In the genomic region with DNA sequence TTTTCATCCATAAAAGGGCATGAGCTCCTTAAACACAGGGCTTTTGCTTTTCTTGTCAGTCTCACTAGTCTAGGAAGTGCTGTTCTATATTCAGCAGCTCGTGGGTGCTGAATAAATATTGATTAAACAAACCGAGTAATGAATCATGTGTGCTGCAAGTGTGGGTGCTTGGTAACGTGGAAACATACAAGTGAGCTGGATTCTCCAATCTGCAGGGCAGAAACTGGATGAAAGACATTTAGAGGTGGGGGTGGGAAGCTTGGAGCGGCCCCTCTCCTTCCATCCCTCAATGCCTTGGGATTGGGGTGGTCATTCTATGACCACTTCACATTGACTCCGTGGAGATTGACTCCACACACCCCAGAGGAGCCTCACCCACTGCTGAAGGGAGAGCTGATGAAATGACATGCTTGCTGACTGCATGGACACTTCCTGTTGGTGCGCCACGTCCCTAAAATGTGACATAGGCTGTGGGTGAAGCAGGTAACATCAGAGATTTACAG, we compare ENCODE assay signal across 9 cellular contexts.
A peak's percentile ranks its signal among the peaks of the same experiment; 100 is the strongest.
DNase-seq lines count a peak whose midpoint lies in the region; ATAC-seq, FAIRE-seq and TF ChIP-seq lines count a peak whose summit lies in the region.
"Had no signal": no experiment of that assay in that cellular context is flagged by ENCODE, and none has a peak within 500 bp of the region (broad histone marks: within the 10 kb centered on the region; RNA-seq: fewer than 3 reads in every experiment).

No MANE protein-coding gene starts in this region.

- no peak for DNase-seq in GM18507 (ENCODE audit: extremely low spot score, insufficient read length, low read depth)
- peak; percentile 52 to 65 for DNase-seq in activated CD4-positive, alpha-beta T cell treated with anti-CD3 and anti-CD28 coated beads for 4 hours
- DNase-seq in effector CD8-positive, alpha-beta T cell (lab: John Stamatoyannopoulos, UW), result peak; percentile 34
- DNase-seq in stimulated activated CD4-positive, alpha-beta T cell treated with anti-CD3 and anti-CD28 coated beads, TNF-alpha, amount 100 ng/mL, for 4 hours (ENCODE audit: low read depth in 3 of 3), result peak; percentile 22 to 42 (median 24)
- no peak for DNase-seq in hepatocyte (ENCODE audit: low spot score)
- DNase-seq in foreskin melanocyte, result no peak

- H3K4me3 ChIP-seq in hepatocyte, result no peak overlapping the region

- ATAC-seq in GM18873 (IDR thresholded peaks at IDR 0.05; ENCODE audit: low FRiP score, unreplicated experiment), result no peak
- ATAC-seq in GM19467 (IDR thresholded peaks at IDR 0.05; ENCODE audit: unreplicated experiment), result no peak

- no peak for TF ChIP-seq CTCF in hepatocyte (IDR thresholded peaks at IDR 0.05; ENCODE audit: poor library complexity)

- no peaks in the 10 kb centered on the region for H3K27me3 ChIP-seq in hepatocyte

- H3K4me1 ChIP-seq in hepatocyte (ENCODE audit: insufficient read depth), result no peaks in the 10 kb centered on the region
- H3K4me1 ChIP-seq: parathyroid adenoma had no signal

- H3K4me2 ChIP-seq in hepatocyte, result no peak overlapping the region

- no peaks in the 10 kb centered on the region for H3K9me2 ChIP-seq in hepatocyte (replicated peaks; ENCODE audit: insufficient read depth)

- H3K79me2 ChIP-seq in hepatocyte, result no peaks in the 10 kb centered on the region
- H3K79me2 ChIP-seq: parathyroid adenoma had no signal

- no peaks in the 10 kb centered on the region for H4K20me1 ChIP-seq in hepatocyte (ENCODE audit: insufficient read depth, poor library complexity, severe bottlenecking)

- 64% methylated on average over 7 of the region's 7 CpGs for WGBS in hepatocyte (ENCODE audit: low lambda C conversion rate, missing lambda C conversion rate)

- H2AFZ ChIP-seq in hepatocyte, result no peak overlapping the region
- H2AFZ ChIP-seq: parathyroid adenoma had no signal

- no peaks in the 10 kb centered on the region for H3K9me3 ChIP-seq in hepatocyte (ENCODE audit: low read depth)

- FAIRE-seq in GM18507 (lab: Jason Lieb, UNC), result peak; percentile 54

- H3K36me3 ChIP-seq in hepatocyte (replicated peaks; ENCODE audit: insufficient read depth, low read depth), result no peaks in the 10 kb centered on the region

- no peak overlapping the region for H3K27ac ChIP-seq in hepatocyte
- H3K27ac ChIP-seq: parathyroid adenoma had no signal

Comparison
In these comparisons a context has a peak if more than half of its experiments do, and no peak if none do; other contexts are left out.
1. DNase-seq: peak in activated CD4-positive, alpha-beta T cell treated with anti-CD3 and anti-CD28 coated beads for 4 hours (2 of 2), effector CD8-positive, alpha-beta T cell (single experiment) and stimulated activated CD4-positive, alpha-beta T cell treated with anti-CD3 and anti-CD28 coated beads, TNF-alpha, amount 100 ng/mL, for 4 hours (3 of 3); none in GM18507 (single experiment), hepatocyte (single experiment) and foreskin melanocyte (single experiment).